ENCODE assay signal across 1 cellular context in genomic region chr4:8533274-8533865, GRCh38.
TF ChIP-seq lines count a peak whose summit lies in the region.

No MANE protein-coding gene starts in this region.

TF ChIP-seq in WTC11, 78 proteins besides CTCF, POLR2A, EP300 and RAD21 (continued from another document):
- no peak for TF ChIP-seq PREB (CRISPR knock-in tag; IDR thresholded peaks at IDR 0.05; ENCODE audit: borderline replicate concordance)
- TF ChIP-seq GABPB1 (CRISPR knock-in tag; IDR thresholded peaks at IDR 0.05): no peak
